Comparison of ENCODE assay signal across 32 cellular contexts in genomic region chr6:74256387-74257180, GRCh38.
DNase-seq lines count a peak whose midpoint lies in the region; ATAC-seq, FAIRE-seq and TF ChIP-seq lines count a peak whose summit lies in the region.
"Had no signal": no experiment of that assay in that cellular context is flagged by ENCODE, and none has a peak within 500 bp of the region (broad histone marks: within the 10 kb centered on the region; RNA-seq: fewer than 3 reads in every experiment).

No MANE protein-coding gene starts in this region.

- TF ChIP-seq POLR2A in GM12892 (IDR thresholded peaks at IDR 0.05; ENCODE audit: low read depth, low read length) = no peak

- H3K36me3 ChIP-seq in hepatocyte (replicated peaks; ENCODE audit: insufficient read depth, low read depth) = no peaks in the 10 kb centered on the region
- H3K36me3 ChIP-seq: neutrophil, prostate gland, uterus had no signal

- H3K27ac ChIP-seq in hepatocyte = peak overlapping the region; percentile 14
- H3K27ac ChIP-seq: neutrophil, PC-9, prostate gland, testis, uterus had no signal

- no peaks in the 10 kb centered on the region for H3K9me3 ChIP-seq in hepatocyte (ENCODE audit: low read depth)
- H3K9me3 ChIP-seq: neutrophil, prostate gland, testis, uterus had no signal

- H3K27me3 ChIP-seq in hepatocyte = no peaks in the 10 kb centered on the region
- H3K27me3 ChIP-seq: neutrophil, testis, uterus had no signal

- H3K9me2 ChIP-seq in hepatocyte (replicated peaks; ENCODE audit: insufficient read depth) = no peaks in the 10 kb centered on the region

- intact Hi-C loops in activated CD4-positive, alpha-beta T cell treated with anti-CD3 and anti-CD28 coated beads for 36 hours (cut with DNase I, micrococcal nuclease) = no loop called here

- no peak overlapping the region for H3K4me3 ChIP-seq in hepatocyte
- H3K4me3 ChIP-seq: PC-9, prostate gland, testis, uterus had no signal

- TF ChIP-seq CTCF in hepatocyte (IDR thresholded peaks at IDR 0.05; ENCODE audit: poor library complexity) (no peak), type B pancreatic cell (conservative IDR thresholded peaks at IDR 0.05) (no peak)

- H3K4me1 Mint-ChIP-seq in type B pancreatic cell (ENCODE audit: unreplicated experiment) = peaks cover 8% of the 10 kb centered on the region
- no peaks in the 10 kb centered on the region for H3K4me1 Mint-ChIP-seq in activated CD4-positive, alpha-beta T cell treated with anti-CD3 and anti-CD28 coated beads for 36 hours
- H3K4me1 Mint-ChIP-seq: CD4-positive, alpha-beta memory T cell; central memory CD8-positive, alpha-beta T cell had no signal

- whole genome bisulfite sequencing in hepatocyte (ENCODE audit: low lambda C conversion rate, missing lambda C conversion rate) = 35% methylated on average over 2 of the region's 2 CpGs

- H3K4me3 Mint-ChIP-seq in type B pancreatic cell = peak overlapping the region; percentile 17
- no peak overlapping the region for H3K4me3 Mint-ChIP-seq in activated CD4-positive, alpha-beta T cell treated with anti-CD3 and anti-CD28 coated beads for 36 hours
- H3K4me3 Mint-ChIP-seq: CD4-positive, alpha-beta memory T cell; central memory CD8-positive, alpha-beta T cell; T-helper 2 cell treated with Interferon-gamma antibody and Interleukin-4, amounts not matched to agents 5 μg/mL and 100 μg/mL, for 36 hours had no signal

- no peaks in the 10 kb centered on the region for H3K27me3 Mint-ChIP-seq in type B pancreatic cell
- H3K27me3 Mint-ChIP-seq in activated CD4-positive, alpha-beta T cell treated with anti-CD3 and anti-CD28 coated beads for 36 hours = no peaks in the 10 kb centered on the region
- H3K27me3 Mint-ChIP-seq: CD4-positive, alpha-beta memory T cell; central memory CD8-positive, alpha-beta T cell had no signal

- peaks cover 8% of the 10 kb centered on the region for H3K4me1 ChIP-seq in hepatocyte (ENCODE audit: insufficient read depth)
- H3K4me1 ChIP-seq: prostate gland, testis, uterus had no signal

- no peaks in the 10 kb centered on the region for H3K79me2 ChIP-seq in hepatocyte

- no peak overlapping the region for H2AFZ ChIP-seq in hepatocyte
- H2AFZ ChIP-seq: PC-9 had no signal

- DNase-seq in M059J (ENCODE audit: low read depth) (peak; percentile 21), hepatocyte (ENCODE audit: low spot score) (no peak), type B pancreatic cell (ENCODE audit: extremely low spot score, unreplicated experiment) (no peak), GM12892 (ENCODE audit: insufficient read length) (no peak), DMS79 treated with DMSO at 0.1 percent for 48 hours (lab: John Stamatoyannopoulos, UW) (no peak)
- DNase-seq in activated CD4-positive, alpha-beta T cell treated with anti-CD3 and anti-CD28 coated beads for 36 hours = no peak
- DNase-seq: activated CD4-positive, alpha-beta T cell treated with anti-CD3 and anti-CD28 coated beads for 4 hours; activated gamma-delta T cell; activated T-cell treated with anti-CD3 and anti-CD28 coated beads, Interleukin-2, amount 50 U/mL, for 1 hour; AML-193; CD4-positive, alpha-beta memory T cell; dermis blood vessel endothelial cell; DMS153; GF-D8; head of caudate nucleus; mammary epithelial cell; NCI-H1048; NCI-H1694; NCI-H2171; NCI-H524 treated with DMSO at 0.1 percent for 48 hours; PC-9; Right ventricle myocardium superior; stimulated activated naive CD4-positive, alpha-beta T cell; testis; uterus had no signal

- POLR2A ChIA-PET in activated CD4-positive, alpha-beta T cell treated with anti-CD3 and anti-CD28 coated beads for 36 hours (lab: Charles Lee) = interaction anchor here (0.6 kb wide), 1 partner anchor 26 kb away, joined by 3 read pairs; no protein-coding TSS in a partner anchor

- ATAC-seq in GM18511 (IDR thresholded peaks at IDR 0.05; ENCODE audit: unreplicated experiment) = peak; percentile 68
- ATAC-seq in activated CD4-positive, alpha-beta T cell treated with anti-CD3 and anti-CD28 coated beads for 36 hours = no peak

- no peaks in the 10 kb centered on the region for H4K20me1 ChIP-seq in hepatocyte (ENCODE audit: insufficient read depth, poor library complexity, severe bottlenecking)

- FAIRE-seq in GM12892 (lab: Jason Lieb, UNC) = no peak
- FAIRE-seq: GM18507, H1 had no signal

- no peak overlapping the region for H3K27ac Mint-ChIP-seq in type B pancreatic cell
- no peak overlapping the region for H3K27ac Mint-ChIP-seq in activated CD4-positive, alpha-beta T cell treated with anti-CD3 and anti-CD28 coated beads for 36 hours
- H3K27ac Mint-ChIP-seq: T-helper 2 cell treated with Interferon-gamma antibody and Interleukin-4, amounts not matched to agents 5 μg/mL and 100 μg/mL, for 36 hours had no signal

- CTCF ChIA-PET in activated CD4-positive, alpha-beta T cell treated with anti-CD3 and anti-CD28 coated beads for 36 hours (lab: Charles Lee) = no interaction called here

- H3K36me3 Mint-ChIP-seq in type B pancreatic cell = no peaks in the 10 kb centered on the region
- no peaks in the 10 kb centered on the region for H3K36me3 Mint-ChIP-seq in activated CD4-positive, alpha-beta T cell treated with anti-CD3 and anti-CD28 coated beads for 36 hours (ENCODE audit: low read depth)
- H3K36me3 Mint-ChIP-seq: CD4-positive, alpha-beta memory T cell had no signal

- peak overlapping the region; percentile 32 for H3K4me2 ChIP-seq in hepatocyte
- H3K4me2 ChIP-seq: PC-9 had no signal

- H3K9me3 Mint-ChIP-seq in type B pancreatic cell = no peaks in the 10 kb centered on the region
- H3K9me3 Mint-ChIP-seq in activated CD4-positive, alpha-beta T cell treated with anti-CD3 and anti-CD28 coated beads for 36 hours (ENCODE audit: low read depth) = peaks cover 2% of the 10 kb centered on the region
- H3K9me3 Mint-ChIP-seq: T-helper 2 cell treated with Interferon-gamma antibody and Interleukin-4, amounts not matched to agents 5 μg/mL and 100 μg/mL, for 36 hours had no signal
